Comparison of ENCODE assay signal across 8 cellular contexts in genomic region chr17:19111111-19111711, GRCh38. TPM values are rescaled to one million over a fixed set of nuclear protein-coding genes. Genes with fewer than 3 reads are reported as not detected.
DNase-seq lines count a peak whose midpoint lies in the region; ATAC-seq, FAIRE-seq and TF ChIP-seq lines count a peak whose summit lies in the region.
"Not testable (repeated sequence)": the region's sequence is repeated elsewhere in the genome, so short reads cannot be mapped to it uniquely, and the experiment has no call there.

No MANE protein-coding gene starts in this region.

- H3K4me2 ChIP-seq in astrocyte (ENCODE audit: low read length), result peak overlapping the region; percentile 79

- not testable (repeated sequence) for H3K27me3 Mint-ChIP-seq in astrocyte (ENCODE audit: low read depth, unreplicated experiment); osteocyte (ENCODE audit: unreplicated experiment); stimulated activated naive CD8-positive, alpha-beta T cell treated with anti-CD3 and anti-CD28 coated beads, Interleukin-15, Interleukin-2, amounts not matched to agents 100 ng/mL and 50 ng/mL, for 24 hours

- not testable (repeated sequence) for H3K79me2 ChIP-seq in astrocyte (ENCODE audit: insufficient read depth, low read length)

- H3K9ac ChIP-seq in astrocyte (ENCODE audit: low read length), result peak overlapping the region; percentile 55

- intact Hi-C loops in heart right ventricle (cut with DNase I), result not testable (repeated sequence)

- H4K20me1 ChIP-seq in astrocyte (ENCODE audit: insufficient read depth, low read length), result not testable (repeated sequence)

- not testable (repeated sequence) for H3K27ac Mint-ChIP-seq in astrocyte (ENCODE audit: unreplicated experiment)
- H3K27ac Mint-ChIP-seq in osteocyte (ENCODE audit: unreplicated experiment), result peak overlapping the region; percentile 80
- H3K27ac Mint-ChIP-seq in stimulated activated naive CD8-positive, alpha-beta T cell treated with anti-CD3 and anti-CD28 coated beads, Interleukin-15, Interleukin-2, amounts not matched to agents 100 ng/mL and 50 ng/mL, for 24 hours, result peak overlapping the region; percentile 65

- FAIRE-seq in astrocyte (lab: Jason Lieb, UNC), result not testable (repeated sequence)

- H3K4me3 ChIP-seq in GM08714 (ENCODE audit: low read length) (peak overlapping the region; percentile 59; the same call in 1 of the 2 replicates), WERI-Rb-1 (ENCODE audit: low read depth, low read length) (peak overlapping the region; percentile 43), heart right ventricle (peak overlapping the region in 9 of 10 donors; percentile 34 to 60 (median 52))
- not testable (repeated sequence) for H3K4me3 ChIP-seq in astrocyte (ENCODE audit: insufficient read depth, low read depth, low read length)

- peak; percentile 51 for DNase-seq in WERI-Rb-1
- DNase-seq in astrocyte (ENCODE audit: low read depth), result peak; percentile 3
- DNase-seq in heart right ventricle, result peak; percentile 74 to 80
- DNase-seq in osteocyte (ENCODE audit: extremely low spot score, unreplicated experiment), result peak; percentile 75

- H3K27me3 ChIP-seq in WERI-Rb-1 (ENCODE audit: insufficient read depth, low read depth, severe bottlenecking); astrocyte (ENCODE audit: insufficient read depth, low read length); heart right ventricle: not testable (repeated sequence)

- TF ChIP-seq CTCF in WERI-Rb-1 (IDR thresholded peaks at IDR 0.05; ENCODE audit: low read depth, low read length), result not testable (repeated sequence)
- peak; percentile 8 for TF ChIP-seq CTCF in astrocyte (IDR thresholded peaks at IDR 0.05; ENCODE audit: insufficient read depth, low read depth, low read length)
- peak in 8 of 9 donors; percentile 31 to 67 (median 48) for TF ChIP-seq CTCF in heart right ventricle (IDR thresholded peaks at IDR 0.05)
- TF ChIP-seq CTCF in osteocyte (IDR thresholded peaks at IDR 0.05), result peak; percentile 31

- H2AFZ ChIP-seq in astrocyte (ENCODE audit: low read depth, low read length), result not testable (repeated sequence)

- H3K4me3 Mint-ChIP-seq in astrocyte (ENCODE audit: unreplicated experiment), result peak overlapping the region; percentile 62
- peak overlapping the region; percentile 55 for H3K4me3 Mint-ChIP-seq in osteocyte (ENCODE audit: unreplicated experiment)
- H3K4me3 Mint-ChIP-seq in stimulated activated naive CD8-positive, alpha-beta T cell treated with anti-CD3 and anti-CD28 coated beads, Interleukin-15, Interleukin-2, amounts not matched to agents 100 ng/mL and 50 ng/mL, for 24 hours, result peak overlapping the region; percentile 81

- H3K4me1 Mint-ChIP-seq in astrocyte (ENCODE audit: low read depth, unreplicated experiment); osteocyte (ENCODE audit: unreplicated experiment); stimulated activated naive CD8-positive, alpha-beta T cell treated with anti-CD3 and anti-CD28 coated beads, Interleukin-15, Interleukin-2, amounts not matched to agents 100 ng/mL and 50 ng/mL, for 24 hours (ENCODE audit: low read depth): not testable (repeated sequence)

- not testable (repeated sequence) for H3K9me3 ChIP-seq in WERI-Rb-1 (ENCODE audit: severe bottlenecking); astrocyte (ENCODE audit: insufficient read depth, low read depth, low read length); heart right ventricle

- H3K36me3 ChIP-seq in WERI-Rb-1; astrocyte (ENCODE audit: insufficient read depth, low read length); heart right ventricle: not testable (repeated sequence)

- H3K4me1 ChIP-seq in astrocyte (ENCODE audit: insufficient read depth, low read length); heart right ventricle: not testable (repeated sequence)

- 0 to 1% methylated on average over 39 of the region's 39 CpGs for WGBS in heart right ventricle, 2 donors

- not testable (repeated sequence) for H3K9me3 Mint-ChIP-seq in astrocyte (ENCODE audit: unreplicated experiment); osteocyte (ENCODE audit: unreplicated experiment); stimulated activated naive CD8-positive, alpha-beta T cell treated with anti-CD3 and anti-CD28 coated beads, Interleukin-15, Interleukin-2, amounts not matched to agents 100 ng/mL and 50 ng/mL, for 24 hours

- H3K36me3 Mint-ChIP-seq in astrocyte (ENCODE audit: low read depth, unreplicated experiment); osteocyte (ENCODE audit: unreplicated experiment); stimulated activated naive CD8-positive, alpha-beta T cell treated with anti-CD3 and anti-CD28 coated beads, Interleukin-15, Interleukin-2, amounts not matched to agents 100 ng/mL and 50 ng/mL, for 24 hours (ENCODE audit: low read depth): not testable (repeated sequence)

- H3K27ac ChIP-seq in WERI-Rb-1 (peak overlapping the region; percentile 94), heart right ventricle (peak overlapping the region; percentile 69 to 93 (median 81))
- H3K27ac ChIP-seq in astrocyte (ENCODE audit: low read depth, low read length), result not testable (repeated sequence)

- ATAC-seq in GM21717 (IDR thresholded peaks at IDR 0.05; ENCODE audit: unreplicated experiment) (peak; percentile 70), HG03571 (IDR thresholded peaks at IDR 0.05; ENCODE audit: unreplicated experiment) (peak; percentile 58), heart right ventricle (peak; percentile 88 to 97 (median 96))

RNA-seq across cellular contexts. Expression of gene GRAPL, which starts 16.2 kb away (rescaled TPM):
- total RNA-seq in astrocyte (not detected in 2 replicates), heart right ventricle (1 to 10 TPM in 7 of 10 donors, under 1 TPM in 3; 0.53 to 2.9 (median 1.6) TPM), osteocyte (not detected in 2 replicates)
- polyA plus RNA-seq in heart right ventricle, result 1 to 10 TPM in 1 of 2 donors, under 1 TPM in 1; 0.94 to 3.1 TPM

Comparison
In these comparisons a context has a peak if more than half of its experiments do, and no peak if none do; other contexts are left out.
1. DNase-seq: peak in every context shown above with its lines; median percentile 77 in heart right ventricle; 75 in osteocyte; 51 in WERI-Rb-1; 3 in astrocyte.